ENCODE assay signal across 30 cellular contexts in the genomic region with DNA sequence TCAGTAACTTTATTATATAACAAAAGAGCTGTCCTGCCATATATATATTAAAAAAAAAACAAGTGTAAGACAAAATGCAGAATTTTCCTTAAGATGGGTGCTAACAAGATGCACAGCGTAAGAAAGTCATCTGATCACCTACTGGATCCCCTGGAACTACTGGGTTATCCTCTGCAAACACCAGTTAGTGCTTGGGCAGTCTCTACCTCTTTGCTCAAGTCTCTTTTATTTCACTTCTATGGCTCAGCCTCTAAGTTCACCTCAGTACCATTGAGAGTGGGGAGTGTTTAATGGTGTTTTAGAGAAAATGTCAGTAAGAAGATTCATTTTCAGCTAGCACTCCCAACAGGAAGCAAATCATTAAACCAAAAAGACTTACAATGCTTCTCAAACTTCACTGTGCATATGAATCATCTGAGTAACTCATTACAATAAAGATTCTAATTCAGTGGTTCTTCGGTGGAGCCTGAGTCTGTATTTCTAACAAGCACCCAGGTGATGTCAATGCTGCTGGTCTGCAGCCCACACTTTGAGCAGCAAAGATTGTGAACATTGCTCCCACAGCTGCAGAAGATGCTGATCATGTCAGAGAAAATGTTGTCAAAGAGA.
DNase-seq lines count a peak whose midpoint lies in the region; TF ChIP-seq lines count a peak whose summit lies in the region.
"Had no signal": no experiment of that assay in that cellular context is flagged by ENCODE, and none has a peak within 500 bp of the region (broad histone marks: within the 10 kb centered on the region; RNA-seq: fewer than 3 reads in every experiment).

No MANE protein-coding gene starts in this region.

- no peaks in the 10 kb centered on the region for H3K9me3 ChIP-seq in parathyroid adenoma (ENCODE audit: control insufficient read depth, low read length)
- H3K9me3 ChIP-seq: BLaER1, Caco-2, heart left ventricle, ovary, Peyer's patch, transverse colon had no signal

- TF ChIP-seq CTCF in parathyroid adenoma (IDR thresholded peaks at IDR 0.05) (no peak), coronary artery (IDR thresholded peaks at IDR 0.05) (no peak)

- no peak overlapping the region for H3K9ac ChIP-seq in parathyroid adenoma
- H3K9ac ChIP-seq: BLaER1 had no signal

- H3K27ac ChIP-seq in parathyroid adenoma (no peak overlapping the region), coronary artery (no peak overlapping the region)
- H3K27ac ChIP-seq: BLaER1, epithelial cell of prostate, heart left ventricle, ovary, Peyer's patch, spleen, transverse colon had no signal

- no peak overlapping the region for H3K4me2 ChIP-seq in parathyroid adenoma (ENCODE audit: low read length)
- H3K4me2 ChIP-seq: BLaER1 had no signal

- no peaks in the 10 kb centered on the region for H3K27me3 ChIP-seq in parathyroid adenoma (ENCODE audit: control insufficient read depth, insufficient read depth, low read length)
- H3K27me3 ChIP-seq: BLaER1, heart left ventricle, ovary, Peyer's patch, spleen, transverse colon had no signal

- H3K79me2 ChIP-seq in parathyroid adenoma: no peaks in the 10 kb centered on the region

- H3K4me1 ChIP-seq in parathyroid adenoma: peaks cover 4% of the 10 kb centered on the region
- H3K4me1 ChIP-seq: BLaER1, Caco-2, heart left ventricle, Peyer's patch, spleen, transverse colon had no signal

- peak; percentile 10 for DNase-seq in HT1080 (ENCODE audit: low read depth)
- DNase-seq in astrocyte of the hippocampus (ENCODE audit: low read depth, low spot score): peak; percentile 22
- peak; percentile 81 for DNase-seq in kidney glomerular epithelial cell (lab: John Stamatoyannopoulos, UW)
- no peak for DNase-seq in foreskin melanocyte
- no peak for DNase-seq in DMS53 (lab: John Stamatoyannopoulos, UW)
- DNase-seq in coronary artery (ENCODE audit: low spot score): no peak
- DNase-seq in HK-2 (ENCODE audit: unreplicated experiment): no peak
- DNase-seq: activated B cell treated with CpG ODN at 0.5 μM for 24 hours; activated naive CD4-positive, alpha-beta T cell treated with Interleukin-2 at 50 U/mL for 16 hours; activated T-cell treated with anti-CD3 and anti-CD28 coated beads, Interleukin-2, amount 50 U/mL, for 72 hours; Caco-2; DND-41; heart left ventricle; HFFc6; left colon; mesendoderm; naive B cell; NCI-H1694; NCI-H510A treated with DMSO at 0.1 percent for 48 hours; NK-92 treated with Interleukin-12 subunit alpha and Interleukin-12 subunit beta, amount 100 ng/mL, for 24 hours; ovary; Peyer's patch; right cardiac atrium; SHP77 treated with DMSO at 0.1 percent for 48 hours; spleen; T1000; transverse colon had no signal

- H2AFZ ChIP-seq in parathyroid adenoma: peak overlapping the region; percentile 5

- H3K4me3 ChIP-seq in parathyroid adenoma (ENCODE audit: low read depth, low read length) (no peak overlapping the region), coronary artery (no peak overlapping the region)
- H3K4me3 ChIP-seq: BLaER1, heart left ventricle, ovary, Peyer's patch, spleen, transverse colon had no signal

- H3K36me3 ChIP-seq in parathyroid adenoma (ENCODE audit: control insufficient read depth, insufficient read depth, low read length): no peaks in the 10 kb centered on the region
- H3K36me3 ChIP-seq: BLaER1, heart left ventricle, ovary, Peyer's patch, spleen, transverse colon had no signal

Comparison
In these comparisons a context has a peak if more than half of its experiments do, and no peak if none do; other contexts are left out.
1. DNase-seq: peak in HT1080 (single experiment), astrocyte of the hippocampus (single experiment) and kidney glomerular epithelial cell (single experiment); none in foreskin melanocyte (single experiment), DMS53 (single experiment), coronary artery (single experiment) and HK-2 (single experiment).